In genomic region chr3:183635431-183636220, GRCh38 we compare ENCODE assay signal across 1 cellular context.
A peak's percentile ranks its signal among the peaks of the same experiment; 100 is the strongest.
TF ChIP-seq lines count a peak whose summit lies in the region.

TSS of gene KLHL24 (plus strand) at chr3:183635623. CDS start at chr3:183650357, 14,734 bp downstream.

TF ChIP-seq in HepG2, 621 proteins besides CTCF, POLR2A, EP300 and RAD21 (continued from another document and continues in another):
- TF ChIP-seq TFDP2 (CRISPR knock-in tag; IDR thresholded peaks at IDR 0.05) (peak; percentile 46), MYNN (CRISPR knock-in tag; IDR thresholded peaks at IDR 0.05; ENCODE audit: low read depth) (no peak), MAF1 (CRISPR knock-in tag; IDR thresholded peaks at IDR 0.05; ENCODE audit: borderline replicate concordance) (no peak), ZNF512 (CRISPR knock-in tag; IDR thresholded peaks at IDR 0.05) (no peak), ZNF777 (CRISPR knock-in tag; IDR thresholded peaks at IDR 0.05) (0 out of 2 replicates have a peak, but pooled peaks have one; percentile 9), MIXL1 (CRISPR knock-in tag; IDR thresholded peaks at IDR 0.05) (no peak), ZBTB42 (CRISPR knock-in tag; IDR thresholded peaks at IDR 0.05) (no peak; the same call in 1 of the 2 replicates), KAT7 (CRISPR knock-in tag; IDR thresholded peaks at IDR 0.05; ENCODE audit: borderline replicate concordance) (no peak), FOXM1 (CRISPR knock-in tag; IDR thresholded peaks at IDR 0.05) (no peak), HES4 (CRISPR knock-in tag; IDR thresholded peaks at IDR 0.05; ENCODE audit: borderline replicate concordance) (no peak), RXRA (CRISPR knock-in tag; IDR thresholded peaks at IDR 0.05) (peak; percentile 41), GLMP (CRISPR knock-in tag; IDR thresholded peaks at IDR 0.05; ENCODE audit: borderline replicate concordance) (no peak), SAFB2 (CRISPR knock-in tag; IDR thresholded peaks at IDR 0.05; ENCODE audit: borderline replicate concordance, low read depth) (no peak; the same call in 1 of the 2 replicates), ZNF501 (CRISPR knock-in tag; IDR thresholded peaks at IDR 0.05) (peak; percentile 35; the same call in 1 of the 2 replicates), ATAD3A (CRISPR knock-in tag; IDR thresholded peaks at IDR 0.05) (no peak), ZNF383 (CRISPR knock-in tag; IDR thresholded peaks at IDR 0.05; ENCODE audit: borderline replicate concordance) (no peak), JUNB (CRISPR knock-in tag; IDR thresholded peaks at IDR 0.05; ENCODE audit: borderline replicate concordance) (no peak), GPBP1L1 (CRISPR knock-in tag; IDR thresholded peaks at IDR 0.05) (no peak), CREB1 (IDR thresholded peaks at IDR 0.05) (peak; percentile 36; the same call in 1 of the 2 replicates), CREB1 (CRISPR knock-in tag; IDR thresholded peaks at IDR 0.05) (peak; percentile 93), ZNF766 (CRISPR knock-in tag; IDR thresholded peaks at IDR 0.05; ENCODE audit: borderline replicate concordance) (no peak), ELK4 (CRISPR knock-in tag; IDR thresholded peaks at IDR 0.05; ENCODE audit: borderline replicate concordance) (no peak), CSRNP2 (CRISPR knock-in tag; conservative IDR thresholded peaks at IDR 0.05; ENCODE audit: low read depth) (no peak), REXO4 (CRISPR knock-in tag; IDR thresholded peaks at IDR 0.05; ENCODE audit: borderline replicate concordance) (no peak), ZBTB43 (CRISPR knock-in tag; conservative IDR thresholded peaks at IDR 0.05) (no peak), SOX6 (IDR thresholded peaks at IDR 0.05) (no peak), SOX6 (CRISPR knock-in tag; IDR thresholded peaks at IDR 0.05) (0 out of 2 replicates have a peak, but pooled peaks have one; percentile 29), ZNF800 (CRISPR knock-in tag; IDR thresholded peaks at IDR 0.05) (no peak), KMT2B (CRISPR knock-in tag; IDR thresholded peaks at IDR 0.05) (peak; percentile 66; the same call in 1 of the 2 replicates), PLSCR1 (CRISPR knock-in tag; IDR thresholded peaks at IDR 0.05; ENCODE audit: borderline replicate concordance) (no peak), YY1 (IDR thresholded peaks at IDR 0.05; ENCODE audit: insufficient read depth, insufficient replicate concordance, low read depth, low read length) (no peak), PAWR (CRISPR knock-in tag; IDR thresholded peaks at IDR 0.05; ENCODE audit: borderline replicate concordance) (no peak), HMGA1 (CRISPR knock-in tag; conservative IDR thresholded peaks at IDR 0.05) (no peak), DNMT3B (CRISPR knock-in tag; conservative IDR thresholded peaks at IDR 0.05) (no peak), E2F1 (CRISPR knock-in tag; IDR thresholded peaks at IDR 0.05) (no peak), MLLT10 (CRISPR knock-in tag; IDR thresholded peaks at IDR 0.05) (no peak), MYC (CRISPR knock-in tag; IDR thresholded peaks at IDR 0.05; ENCODE audit: borderline replicate concordance) (no peak; the same call in 1 of the 2 replicates), ATF3 (CRISPR knock-in tag; IDR thresholded peaks at IDR 0.05) (no peak), JDP2 (CRISPR knock-in tag; IDR thresholded peaks at IDR 0.05; ENCODE audit: borderline replicate concordance) (no peak), FOXP1 (IDR thresholded peaks at IDR 0.05) (no peak), FOXP1 (CRISPR knock-in tag; IDR thresholded peaks at IDR 0.05) (no peak), ZBTB44 (CRISPR knock-in tag; IDR thresholded peaks at IDR 0.05) (no peak), MYPOP (CRISPR knock-in tag; IDR thresholded peaks at IDR 0.05) (peak; percentile 87), ZNF629 (CRISPR knock-in tag; conservative IDR thresholded peaks at IDR 0.05) (0 out of 2 replicates have a peak, but pooled peaks have one; percentile 2), KDM5A (IDR thresholded peaks at IDR 0.05; ENCODE audit: borderline replicate concordance, low read length) (0 out of 2 replicates have a peak, but pooled peaks have one; percentile 6), ZNF878 (CRISPR knock-in tag; IDR thresholded peaks at IDR 0.05) (no peak), MED13 (CRISPR knock-in tag; IDR thresholded peaks at IDR 0.05) (no peak), THAP7 (CRISPR knock-in tag; IDR thresholded peaks at IDR 0.05) (no peak), MED1 (CRISPR knock-in tag; IDR thresholded peaks at IDR 0.05) (no peak), YEATS4 (CRISPR knock-in tag; IDR thresholded peaks at IDR 0.05; ENCODE audit: borderline replicate concordance) (no peak)
